Comparison of ENCODE assay signal across 8 cellular contexts in genomic region chr2:64063924-64064331, GRCh38. TPM values are rescaled to one million over a fixed set of nuclear protein-coding genes. Genes with fewer than 3 reads are reported as not detected.
DNase-seq lines count a peak whose midpoint lies in the region; ATAC-seq and TF ChIP-seq lines count a peak whose summit lies in the region.

No MANE protein-coding gene starts in this region.

- peak overlapping the region; percentile 1 for H3K4me3 Mint-ChIP-seq in T-helper 2 cell treated with Interferon-gamma antibody and Interleukin-4, amounts not matched to agents 5 μg/mL and 100 μg/mL, for 36 hours

- in situ Hi-C loops in transverse colon (cut with MboI; ENCODE audit: low pct_ligation_motif_present in 1 of 4, low pct_unique_long_range_greater_than_20kb in 1 of 4, low sequenced_read_pairs in 3 of 4), result loop anchor here in 3 of 4 donors (25.0 kb wide), 2 partner anchors 248 to 823 kb away; no protein-coding TSS in a partner anchor

- H3K27me3 Mint-ChIP-seq in T-helper 2 cell treated with Interferon-gamma antibody and Interleukin-4, amounts not matched to agents 5 μg/mL and 100 μg/mL, for 36 hours (ENCODE audit: low read depth), result no peaks in the 10 kb centered on the region

- TF ChIP-seq EP300 in transverse colon (IDR thresholded peaks at IDR 0.05; ENCODE audit: low read depth), result no peak

- ATAC-seq in left lobe of liver, result peak; percentile 37

- TF ChIP-seq CTCF in transverse colon (IDR thresholded peaks at IDR 0.05) (no peak), adrenal gland (IDR thresholded peaks at IDR 0.05) (no peak)

- TF ChIP-seq POLR2A in transverse colon (IDR thresholded peaks at IDR 0.05) (no peak), adrenal gland (IDR thresholded peaks at IDR 0.05) (no peak)

- intact Hi-C loops in transverse colon (cut with DNase I; ENCODE audit: low total_unique reads) (no loop called here), adrenal gland (cut with DNase I) (no loop called here)

- peak overlapping the region; percentile 47 to 64 (median 54) for H3K27ac ChIP-seq in transverse colon
- peak overlapping the region in 2 of 5 donors; percentile 62 to 78 for H3K27ac ChIP-seq in adrenal gland

- WGBS in transverse colon (ENCODE audit: low coverage in 1 of 2), 2 donors, result 27 to 50% methylated on average over 4 of the region's 4 CpGs
- WGBS in adrenal gland, 4 donors, result 53 to 66% (median 60%) methylated on average over 4 of the region's 4 CpGs

- no peak for DNase-seq in T-helper 2 cell treated with Interferon-gamma antibody and Interleukin-4, amounts not matched to agents 5 μg/mL and 100 μg/mL, for 36 hours (ENCODE audit: low spot score)
- DNase-seq in T-helper 2 cell (no peak), astrocyte of the hippocampus (ENCODE audit: low read depth, low spot score) (peak; percentile 81), left lobe of liver (ENCODE audit: low spot score) (no peak), transverse colon (no peak), adrenal gland (no peak), MV-4-11 (lab: John Stamatoyannopoulos, UW) (no peak)
- no peak for DNase-seq in stimulated activated CD4-positive, alpha-beta T cell treated with anti-CD3 and anti-CD28 coated beads, Interleukin-1b, Interleukin-23, amount 100 ng/mL, for 48 hours

- H3K9me3 Mint-ChIP-seq in T-helper 2 cell treated with Interferon-gamma antibody and Interleukin-4, amounts not matched to agents 5 μg/mL and 100 μg/mL, for 36 hours, result no peaks in the 10 kb centered on the region

- H3K9me3 ChIP-seq in transverse colon (no peaks in the 10 kb centered on the region), adrenal gland (replicated peaks in 1 of 3) (no peaks in the 10 kb centered on the region)

- no peaks in the 10 kb centered on the region for H3K36me3 Mint-ChIP-seq in T-helper 2 cell treated with Interferon-gamma antibody and Interleukin-4, amounts not matched to agents 5 μg/mL and 100 μg/mL, for 36 hours (ENCODE audit: low read depth)

- H3K4me1 ChIP-seq in transverse colon, result peaks cover 3 to 23% (median 16%) of the 10 kb centered on the region in 4 donors
- peaks cover 0 to 9% of the 10 kb centered on the region in 2 donors for H3K4me1 ChIP-seq in adrenal gland (replicated peaks in 1 of 2)

- H3K27ac Mint-ChIP-seq in T-helper 2 cell treated with Interferon-gamma antibody and Interleukin-4, amounts not matched to agents 5 μg/mL and 100 μg/mL, for 36 hours, result no peak overlapping the region

- peaks cover 21% of the 10 kb centered on the region for H3K4me1 Mint-ChIP-seq in T-helper 2 cell treated with Interferon-gamma antibody and Interleukin-4, amounts not matched to agents 5 μg/mL and 100 μg/mL, for 36 hours (ENCODE audit: low read depth)

- H3K27me3 ChIP-seq in transverse colon (no peaks in the 10 kb centered on the region), adrenal gland (no peaks in the 10 kb centered on the region)

- H3K4me3 ChIP-seq in transverse colon (no peak overlapping the region), adrenal gland (no peak overlapping the region)

- H3K36me3 ChIP-seq in transverse colon, result no peaks in the 10 kb centered on the region
- no peaks in the 10 kb centered on the region for H3K36me3 ChIP-seq in adrenal gland (replicated peaks in 1 of 2)

RNA-seq across cellular contexts. Expression of gene VPS54, which starts 44.7 kb away (rescaled TPM):
- total RNA-seq in left lobe of liver (12.3 TPM), transverse colon (10 to 100 TPM in 3 of 4 donors, 1 to 10 TPM in 1; 4.1 to 27.6 (median 18.6) TPM), adrenal gland (10 to 100 TPM; 15.3 to 33.1 (median 19.0) TPM)
- polyA plus RNA-seq in adrenal gland, result 10 to 100 TPM; 15.1 to 27.5 (median 18.0) TPM
